11 cellular contexts compared by ENCODE assay signal in genomic region chr15:99168601-99169580, GRCh38.
DNase-seq lines count a peak whose midpoint lies in the region; ATAC-seq and TF ChIP-seq lines count a peak whose summit lies in the region.
"Had no signal": no experiment of that assay in that cellular context is flagged by ENCODE, and none has a peak within 500 bp of the region (broad histone marks: within the 10 kb centered on the region; RNA-seq: fewer than 3 reads in every experiment).

No MANE protein-coding gene starts in this region.

- H3K36me3 ChIP-seq in cardiac muscle cell (no peaks in the 10 kb centered on the region), osteoblast (ENCODE audit: insufficient read depth, low read length) (peaks cover 8% of the 10 kb centered on the region), aorta (ENCODE audit: control insufficient read depth in 1 of 2, insufficient read depth in 2 of 2, low read length in 1 of 2) (no peaks in the 10 kb centered on the region)
- no peaks in the 10 kb centered on the region for H3K36me3 ChIP-seq in naive thymus-derived CD4-positive, alpha-beta T cell (ENCODE audit: control insufficient read depth in 2 of 3, insufficient read depth in 3 of 3, low read length in 3 of 3)

- H3K27me3 ChIP-seq in cardiac muscle cell (no peaks in the 10 kb centered on the region), osteoblast (ENCODE audit: insufficient read depth, low read length) (no peaks in the 10 kb centered on the region), aorta (ENCODE audit: control insufficient read depth in 1 of 2, insufficient read depth in 2 of 2, low read length in 1 of 2) (no peaks in the 10 kb centered on the region)
- H3K27me3 ChIP-seq in naive thymus-derived CD4-positive, alpha-beta T cell (ENCODE audit: control insufficient read depth in 2 of 2, insufficient read depth in 2 of 2, low read length in 2 of 2) = no peaks in the 10 kb centered on the region

- WGBS in aorta, 2 donors = 84 to 94% methylated on average over 5 of the region's 5 CpGs

- H3K27ac ChIP-seq in cardiac muscle cell = peak overlapping the region; percentile 88
- H3K27ac ChIP-seq in coronary artery = peak overlapping the region; percentile 91 to 94
- H3K27ac ChIP-seq in osteoblast (ENCODE audit: low read depth, low read length) = peak overlapping the region; percentile 91
- H3K27ac ChIP-seq in aorta (ENCODE audit: low read depth in 1 of 2, low read length in 2 of 2) = peak overlapping the region; percentile 78 to 99
- H3K27ac ChIP-seq in naive thymus-derived CD4-positive, alpha-beta T cell (ENCODE audit: low read depth, low read length) = no peak overlapping the region

- POLR2A ChIA-PET in naive thymus-derived CD4-positive, alpha-beta T cell (lab: Charles Lee) = no interaction called here

- intact Hi-C loops in left ventricle myocardium superior (cut with micrococcal nuclease) (no loop called here), aorta (cut with DNase I) (no loop called here)
- intact Hi-C loops in naive thymus-derived CD4-positive, alpha-beta T cell (cut with micrococcal nuclease) = no loop called here

- H3K4me2 ChIP-seq in osteoblast (ENCODE audit: insufficient read depth, low read length) = no peak overlapping the region

- H3K27me3 Mint-ChIP-seq in naive thymus-derived CD4-positive, alpha-beta T cell = no peaks in the 10 kb centered on the region

- no peaks in the 10 kb centered on the region for H3K9me3 ChIP-seq in cardiac muscle cell (ENCODE audit: low read depth)
- no peaks in the 10 kb centered on the region for H3K9me3 ChIP-seq in osteoblast (ENCODE audit: low read depth, low read length)
- no peaks in the 10 kb centered on the region for H3K9me3 ChIP-seq in aorta (ENCODE audit: control insufficient read depth, low read length)
- no peaks in the 10 kb centered on the region for H3K9me3 ChIP-seq in naive thymus-derived CD4-positive, alpha-beta T cell (ENCODE audit: control insufficient read depth in 2 of 3, low read length in 3 of 3)

- peaks cover 17% of the 10 kb centered on the region for H3K4me1 ChIP-seq in cardiac muscle cell (ENCODE audit: low read depth)
- peaks cover 17% of the 10 kb centered on the region for H3K4me1 ChIP-seq in osteoblast (ENCODE audit: insufficient read depth, low read length)
- peaks cover 0 to 4% of the 10 kb centered on the region in 2 donors for H3K4me1 ChIP-seq in aorta (ENCODE audit: control insufficient read depth in 1 of 2, insufficient read depth in 2 of 2, low read length in 2 of 2)
- H3K4me1 ChIP-seq in naive thymus-derived CD4-positive, alpha-beta T cell (ENCODE audit: control insufficient read depth in 2 of 2, insufficient read depth in 2 of 2, low read length in 2 of 2) = no peaks in the 10 kb centered on the region

- H3K4me1 Mint-ChIP-seq in naive thymus-derived CD4-positive, alpha-beta T cell = peaks cover 0 to 9% (median 4%) of the 10 kb centered on the region in 7 donors

- no peak overlapping the region for H3K4me3 Mint-ChIP-seq in naive thymus-derived CD4-positive, alpha-beta T cell
- H3K4me3 Mint-ChIP-seq: activated T-cell treated with anti-CD3 and anti-CD28 coated beads, Interleukin-2, amount 50 U/mL, for 72 hours had no signal

- DNase-seq in cardiac muscle cell (ENCODE audit: low read depth in 1 of 2, low spot score in 1 of 2) = no peak
- no peak for DNase-seq in left ventricle myocardium superior
- DNase-seq in coronary artery (ENCODE audit: low spot score) = no peak
- no peak for DNase-seq in osteoblast (ENCODE audit: insufficient read length, low spot score, missing footprints)
- no peak for DNase-seq in aorta
- no peak for DNase-seq in NCI-H2196 treated with DMSO at 0.1 percent for 48 hours (lab: John Stamatoyannopoulos, UW; ENCODE audit: unreplicated experiment)
- no peak for DNase-seq in naive thymus-derived CD4-positive, alpha-beta T cell
- DNase-seq: activated CD4-positive, CD25-positive, alpha-beta regulatory T cell; activated T-cell treated with anti-CD3 and anti-CD28 coated beads, Interleukin-2, amount 50 U/mL, for 72 hours; NCI-H2081 treated with DMSO at 0.1 percent for 48 hours had no signal

- no peaks in the 10 kb centered on the region for H4K20me1 ChIP-seq in osteoblast (ENCODE audit: insufficient read depth, low read length)

- CTCF ChIA-PET in naive thymus-derived CD4-positive, alpha-beta T cell (lab: Charles Lee) = no interaction called here

- TF ChIP-seq CTCF in cardiac muscle cell (IDR thresholded peaks at IDR 0.05; ENCODE audit: low read depth, low read length) (no peak), coronary artery (IDR thresholded peaks at IDR 0.05) (no peak), osteoblast (IDR thresholded peaks at IDR 0.05; ENCODE audit: extremely low read depth, low read depth, low read length) (no peak)

- H3K36me3 Mint-ChIP-seq in naive thymus-derived CD4-positive, alpha-beta T cell = no peaks in the 10 kb centered on the region

- peak overlapping the region in 1 of 9 donors; percentile 36 for H3K27ac Mint-ChIP-seq in naive thymus-derived CD4-positive, alpha-beta T cell
- H3K27ac Mint-ChIP-seq: activated T-cell treated with anti-CD3 and anti-CD28 coated beads, Interleukin-2, amount 50 U/mL, for 72 hours had no signal

- H2AFZ ChIP-seq in osteoblast (ENCODE audit: low read length) = peak overlapping the region; percentile 28

- H3K9me3 Mint-ChIP-seq in naive thymus-derived CD4-positive, alpha-beta T cell = no peaks in the 10 kb centered on the region
- H3K9me3 Mint-ChIP-seq: activated T-cell treated with anti-CD3 and anti-CD28 coated beads, Interleukin-2, amount 50 U/mL, for 72 hours had no signal

- H3K4me3 ChIP-seq in cardiac muscle cell (no peak overlapping the region), coronary artery (no peak overlapping the region), osteoblast (ENCODE audit: insufficient read depth, low read length) (peak overlapping the region; percentile 17), aorta (ENCODE audit: low read length in 2 of 2) (no peak overlapping the region)
- H3K4me3 ChIP-seq in naive thymus-derived CD4-positive, alpha-beta T cell (ENCODE audit: low read length) = no peak overlapping the region

- ATAC-seq in left ventricle myocardium superior (no peak), aorta (ENCODE audit: low FRiP score) (no peak), HG02798 (IDR thresholded peaks at IDR 0.05; ENCODE audit: poor library complexity, unreplicated experiment) (no peak)
- no peak for ATAC-seq in naive thymus-derived CD4-positive, alpha-beta T cell
- ATAC-seq: activated T-cell treated with anti-CD3 and anti-CD28 coated beads, Interleukin-2, amount 50 U/mL, for 72 hours had no signal

- no peaks in the 10 kb centered on the region for H3K79me2 ChIP-seq in osteoblast (ENCODE audit: insufficient read depth, low read length)
